In the genomic region with DNA sequence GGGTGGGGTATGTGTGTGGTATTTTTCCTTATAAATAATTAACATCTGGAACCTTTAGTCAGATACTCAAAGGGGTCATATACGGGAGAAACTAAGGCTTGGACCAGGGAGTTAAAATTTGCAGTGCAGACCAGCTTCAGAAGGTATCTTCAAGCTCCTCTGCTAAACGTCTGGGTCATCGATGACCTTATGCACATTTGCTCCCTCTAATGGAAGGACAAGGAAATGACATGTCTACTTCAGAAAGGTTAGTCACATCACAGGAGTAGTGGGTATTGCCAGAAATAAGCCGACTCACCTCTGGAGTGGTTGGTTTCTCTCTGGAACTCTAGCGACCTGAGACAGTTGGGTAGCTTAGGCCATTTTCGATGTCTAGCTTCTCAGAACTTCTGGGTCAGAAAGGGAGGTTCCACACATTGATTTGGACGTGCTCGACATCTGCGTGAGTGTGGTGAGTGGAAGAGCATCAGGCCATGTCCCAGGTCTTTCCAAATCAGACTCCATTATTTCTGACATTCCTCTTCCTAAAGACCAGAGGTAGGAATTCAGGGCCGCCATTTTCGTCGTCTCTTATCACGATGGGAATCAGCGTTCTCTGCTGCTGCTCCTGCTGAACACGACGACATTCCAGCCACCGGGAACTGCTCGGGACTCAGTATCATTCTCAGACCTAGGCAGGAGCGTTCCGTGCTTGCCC, we compare ENCODE assay signal across 8 cellular contexts. TPM values are rescaled to one million over a fixed set of nuclear protein-coding genes. Genes with fewer than 3 reads are reported as not detected.
DNase-seq lines count a peak whose midpoint lies in the region; ATAC-seq and TF ChIP-seq lines count a peak whose summit lies in the region.

No MANE protein-coding gene starts in this region.

- H3K4me1 ChIP-seq in BE2C: peaks cover 9% of the 10 kb centered on the region

- peak; percentile 86 for TF ChIP-seq CTCF in BE2C (IDR thresholded peaks at IDR 0.05; ENCODE audit: low read depth, low read length)

- H3K9me3 ChIP-seq in BE2C: no peaks in the 10 kb centered on the region

- H3K4me3 ChIP-seq in BE2C (ENCODE audit: low read depth, low read length): peak overlapping the region; percentile 39

- no peaks in the 10 kb centered on the region for H3K36me3 ChIP-seq in BE2C

- ATAC-seq in GM18498 (IDR thresholded peaks at IDR 0.05; ENCODE audit: unreplicated experiment) (peak; percentile 56), HG03558 (IDR thresholded peaks at IDR 0.05; ENCODE audit: extremely low read depth, unreplicated experiment) (peak; percentile 37)

- DNase-seq in BE2C (no peak), NCI-H526 treated with DMSO at 0.1 percent for 48 hours (lab: John Stamatoyannopoulos, UW) (peak; percentile 58), germinal center (ENCODE audit: low spot score) (peak; percentile 80), pons (ENCODE audit: low spot score) (peak; percentile 79)
- peak; percentile 42 for DNase-seq in activated T-cell treated with anti-CD3 and anti-CD28 coated beads, Interleukin-2, amount 50 U/mL, for 48 hours
- DNase-seq in NK-92 treated with Interleukin-12 subunit alpha and Interleukin-12 subunit beta, amount 100 ng/mL, for 24 hours (lab: John Stamatoyannopoulos, UW): no peak

- no peaks in the 10 kb centered on the region for H3K27me3 ChIP-seq in BE2C

RNA-seq across cellular contexts. Expression of a gene that starts 31.8 kb away (rescaled TPM):
- 2.1 TPM for polyA plus RNA-seq in BE2C (2012; ENCODE audit: insufficient read depth, insufficient read length, low read depth)

Comparison
In these comparisons a context has a peak if more than half of its experiments do, and no peak if none do; other contexts are left out.
1. DNase-seq: peak in NCI-H526 treated with DMSO at 0.1 percent for 48 hours (single experiment), activated T-cell treated with anti-CD3 and anti-CD28 coated beads, Interleukin-2, amount 50 U/mL, for 48 hours (2 of 2), germinal center (single experiment) and pons (single experiment); none in BE2C (single experiment) and NK-92 treated with Interleukin-12 subunit alpha and Interleukin-12 subunit beta, amount 100 ng/mL, for 24 hours (single experiment).